In genomic region chr1:117127840-117128239, GRCh38 we compare ENCODE assay signal across 18 cellular contexts. TPM values are rescaled to one million over a fixed set of nuclear protein-coding genes. Genes with fewer than 3 reads are reported as not detected.
A peak's percentile ranks its signal among the peaks of the same experiment; 100 is the strongest.
DNase-seq lines count a peak whose midpoint lies in the region; ATAC-seq, FAIRE-seq and TF ChIP-seq lines count a peak whose summit lies in the region.
"Had no signal": no experiment of that assay in that cellular context is flagged by ENCODE, and none has a peak within 500 bp of the region (broad histone marks: within the 10 kb centered on the region; RNA-seq: fewer than 3 reads in every experiment).

No MANE protein-coding gene starts in this region.

- ATAC-seq in heart left ventricle (peak in 3 of 4 donors; percentile 16 to 39 (median 31)), Right ventricle myocardium inferior (no peak)
- ATAC-seq: activated CD8-positive, alpha-beta memory T cell treated with anti-CD3 and anti-CD28 coated beads, Interleukin-2, amount 10 ng/mL, durations not matched to agents 7 days and 5 days; stimulated activated naive CD8-positive, alpha-beta T cell treated with anti-CD3 and anti-CD28 coated beads, Interleukin-15, Interleukin-2, amounts not matched to agents 100 U/mL and 50 U/mL, for 24 hours had no signal

- H3K36me3 ChIP-seq in heart left ventricle (no peaks in the 10 kb centered on the region), mesenchymal stem cell (ENCODE audit: control insufficient read depth in 1 of 2, insufficient read depth in 2 of 2, low read depth in 1 of 2, low read length in 2 of 2) (no peaks in the 10 kb centered on the region)
- H3K36me3 ChIP-seq: ascending aorta, transverse colon had no signal

- no peak overlapping the region for H3K4me2 ChIP-seq in mesenchymal stem cell (ENCODE audit: low read length, poor library complexity, severe bottlenecking)
- H3K4me2 ChIP-seq: A549 had no signal

- no peak overlapping the region for H4K8ac ChIP-seq in mesenchymal stem cell (ENCODE audit: low read length)

- H3K18ac ChIP-seq in mesenchymal stem cell (ENCODE audit: low read depth in 1 of 2, low read length in 2 of 2), result no peak overlapping the region

- no peak overlapping the region for H2AK5ac ChIP-seq in mesenchymal stem cell (ENCODE audit: low read length, severe bottlenecking)

- H3K23ac ChIP-seq in mesenchymal stem cell (ENCODE audit: low read length in 2 of 2), result no peak overlapping the region

- intact Hi-C loops in heart left ventricle (cut with DNase I) (loop anchor here (2.0 to 10.0 kb wide), 9 partner anchors 36 to 157 kb away; no protein-coding TSS in a partner anchor), Right ventricle myocardium inferior (cut with DNase I) (loop anchor here (2.0 kb wide), 1 partner anchor 59 kb away; no protein-coding TSS in a partner anchor)

- TF ChIP-seq POLR2A in heart left ventricle (IDR thresholded peaks at IDR 0.05), result no peak

- FAIRE-seq in HTR-8/SVneo (lab: Jason Lieb, UNC), result no peak
- FAIRE-seq: A549 had no signal

- H3K9ac ChIP-seq in mesenchymal stem cell (ENCODE audit: low read length), result peak overlapping the region; percentile 7

- H2BK15ac ChIP-seq in mesenchymal stem cell (ENCODE audit: low read depth, poor library complexity, severe bottlenecking), result no peak overlapping the region

- no peak overlapping the region for H3K4me3 ChIP-seq in heart left ventricle
- H3K4me3 ChIP-seq in choroid plexus epithelial cell (ENCODE audit: low read depth, low read length), result no peak overlapping the region
- no peak overlapping the region for H3K4me3 ChIP-seq in mesenchymal stem cell (ENCODE audit: insufficient read depth in 1 of 2, low read depth in 1 of 2, low read length in 2 of 2)
- H3K4me3 ChIP-seq: A549, ascending aorta, coronary artery, transverse colon had no signal

- no peak overlapping the region for H2BK120ac ChIP-seq in mesenchymal stem cell (ENCODE audit: low read depth, low read length)

- no peak overlapping the region for H2BK5ac ChIP-seq in mesenchymal stem cell (ENCODE audit: low read depth, low read length, poor library complexity, severe bottlenecking)

- H2AFZ ChIP-seq in mesenchymal stem cell (ENCODE audit: low read depth, low read length), result no peak overlapping the region

- no peaks in the 10 kb centered on the region for H3K9me3 Mint-ChIP-seq in progenitor cell of endocrine pancreas (ENCODE audit: low read depth)

- no peaks in the 10 kb centered on the region for H3K9me3 ChIP-seq in heart left ventricle
- H3K9me3 ChIP-seq in mesenchymal stem cell (ENCODE audit: control insufficient read depth, low read length), result no peaks in the 10 kb centered on the region
- H3K9me3 ChIP-seq: A549, ascending aorta, transverse colon had no signal

- no peak overlapping the region for H4K91ac ChIP-seq in mesenchymal stem cell (ENCODE audit: low read length)

- no peak overlapping the region for H3K27ac Mint-ChIP-seq in progenitor cell of endocrine pancreas
- H3K27ac Mint-ChIP-seq: activated CD8-positive, alpha-beta memory T cell treated with anti-CD3 and anti-CD28 coated beads, Interleukin-2, amount 10 ng/mL, durations not matched to agents 7 days and 5 days; CD4-positive, CD25-positive, alpha-beta regulatory T cell had no signal

- DNase-seq in heart left ventricle (no peak), Right ventricle myocardium inferior (ENCODE audit: missing footprints) (no peak), choroid plexus epithelial cell (ENCODE audit: low read depth) (peak; percentile 58), mesenchymal stem cell (no peak), dedifferentiated amniotic fluid mesenchymal stem cell (ENCODE audit: extremely low spot score) (no peak), HTR-8/SVneo (ENCODE audit: insufficient read length, low spot score) (no peak), progenitor cell of endocrine pancreas (ENCODE audit: low spot score, unreplicated experiment) (no peak), NCI-H69 (lab: John Stamatoyannopoulos, UW) (no peak)
- DNase-seq: activated CD4-positive, alpha-beta T cell treated with anti-CD3 and anti-CD28 coated beads for 1 hour; activated CD8-positive, alpha-beta memory T cell treated with anti-CD3 and anti-CD28 coated beads, Interleukin-2, amount 10 ng/mL, durations not matched to agents 7 days and 5 days; NCI-H524 treated with DMSO at 0.1 percent for 48 hours; right cardiac atrium; stimulated activated naive CD8-positive, alpha-beta T cell treated with anti-CD3 and anti-CD28 coated beads, Interleukin-15, Interleukin-2, amounts not matched to agents 100 U/mL and 50 U/mL, for 24 hours; transverse colon had no signal

- no peak overlapping the region for H3K14ac ChIP-seq in mesenchymal stem cell (ENCODE audit: low read length in 2 of 2)

- H3K27ac ChIP-seq in heart left ventricle (peak overlapping the region in 8 of 12 donors; percentile 35 to 78 (median 64)), mesenchymal stem cell (ENCODE audit: low read length, poor library complexity, severe bottlenecking) (no peak overlapping the region)
- H3K27ac ChIP-seq: A549, coronary artery, transverse colon had no signal

- no peaks in the 10 kb centered on the region for H3K79me1 ChIP-seq in mesenchymal stem cell (replicated peaks; ENCODE audit: low read length, poor library complexity, severe bottlenecking)

- no peaks in the 10 kb centered on the region for H3K36me3 Mint-ChIP-seq in progenitor cell of endocrine pancreas (ENCODE audit: insufficient read depth)
- H3K36me3 Mint-ChIP-seq: activated CD8-positive, alpha-beta memory T cell treated with anti-CD3 and anti-CD28 coated beads, Interleukin-2, amount 10 ng/mL, durations not matched to agents 7 days and 5 days; CD4-positive, CD25-positive, alpha-beta regulatory T cell had no signal

- H3K27me3 Mint-ChIP-seq in progenitor cell of endocrine pancreas, result peaks cover 5% of the 10 kb centered on the region

- H3K27me3 ChIP-seq in heart left ventricle (no peaks in the 10 kb centered on the region), mesenchymal stem cell (ENCODE audit: control insufficient read depth in 1 of 2, insufficient read depth in 1 of 2, low read length in 2 of 2) (peaks cover 10 to 15% of the 10 kb centered on the region in 2 experiments)
- H3K27me3 ChIP-seq: ascending aorta had no signal

- TF ChIP-seq CTCF in heart left ventricle (IDR thresholded peaks at IDR 0.05) (no peak), choroid plexus epithelial cell (conservative IDR thresholded peaks at IDR 0.05; ENCODE audit: low read depth, low read length) (no peak), progenitor cell of endocrine pancreas (IDR thresholded peaks at IDR 0.05; ENCODE audit: unreplicated experiment) (no peak)

- peaks cover 10% of the 10 kb centered on the region for H3K4me1 Mint-ChIP-seq in progenitor cell of endocrine pancreas (ENCODE audit: low read depth)
- H3K4me1 Mint-ChIP-seq: activated CD8-positive, alpha-beta memory T cell treated with anti-CD3 and anti-CD28 coated beads, Interleukin-2, amount 10 ng/mL, durations not matched to agents 7 days and 5 days had no signal

- no peak overlapping the region for H2BK12ac ChIP-seq in mesenchymal stem cell (ENCODE audit: low read length in 2 of 2)

- no peak overlapping the region for H3K4ac ChIP-seq in mesenchymal stem cell (ENCODE audit: low read depth in 1 of 2, low read length in 2 of 2)

- H3K4me3 Mint-ChIP-seq in progenitor cell of endocrine pancreas (ENCODE audit: low read depth), result no peak overlapping the region
- H3K4me3 Mint-ChIP-seq: activated CD8-positive, alpha-beta memory T cell treated with anti-CD3 and anti-CD28 coated beads, Interleukin-2, amount 10 ng/mL, durations not matched to agents 7 days and 5 days; CD4-positive, CD25-positive, alpha-beta regulatory T cell had no signal

- H3K4me1 ChIP-seq in heart left ventricle (peaks cover 0 to 24% (median 6%) of the 10 kb centered on the region in 12 donors), mesenchymal stem cell (ENCODE audit: control insufficient read depth, insufficient read depth, low read depth, low read length) (peaks cover 3% of the 10 kb centered on the region)

RNA-seq across cellular contexts. Expression of gene TRIM45, which starts 6.3 kb away (rescaled TPM):
- total RNA-seq in heart left ventricle (10 to 100 TPM in 5 of 9 donors, 1 to 10 TPM in 4; 6.9 to 22.2 (median 12.7) TPM), Right ventricle myocardium inferior (13.3 TPM), progenitor cell of endocrine pancreas (48.0 and 50.9 TPM in 2 replicates)
- polyA plus RNA-seq in heart left ventricle, result 1 to 10 TPM; 1.4 to 7.6 TPM
- 1.7 TPM for polyA plus RNA-seq in mesenchymal stem cell (2013, experiment 1 of 2)
- 1.8 TPM for polyA plus RNA-seq in mesenchymal stem cell (2013, experiment 2 of 2)
